ENCODE assay signal across 11 cellular contexts in the genomic region with DNA sequence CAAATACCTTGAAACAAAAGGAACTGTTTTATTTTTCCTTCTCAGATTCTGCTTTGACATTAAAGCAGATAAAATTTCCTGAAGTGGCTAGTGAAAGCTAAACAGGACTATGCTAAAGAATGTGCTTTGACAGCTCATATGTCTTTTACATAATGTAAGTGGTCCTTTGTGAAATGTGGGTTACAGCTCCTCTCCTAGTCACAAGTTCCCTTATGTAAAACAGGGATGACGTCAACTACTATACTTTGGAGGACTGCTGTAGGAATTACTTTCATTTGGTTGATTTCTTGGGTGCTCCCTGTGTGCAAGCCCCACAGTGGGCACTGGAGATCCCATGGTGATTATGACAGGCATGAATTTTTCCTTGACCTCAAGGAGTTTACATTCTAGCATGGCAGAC.
"Had no signal": no experiment of that assay in that cellular context is flagged by ENCODE, and none has a peak within 500 bp of the region (broad histone marks: within the 10 kb centered on the region; RNA-seq: fewer than 3 reads in every experiment).

No MANE protein-coding gene starts in this region.

- H3K27me3 ChIP-seq: esophagus squamous epithelium, stomach, vagina had no signal

- H3K36me3 ChIP-seq: stomach, vagina had no signal

- H2AFZ ChIP-seq: parathyroid adenoma had no signal

- H3K27ac ChIP-seq: esophagus squamous epithelium, parathyroid adenoma, skin epidermis, stomach, vagina had no signal

- DNase-seq: activated CD4-positive, alpha-beta memory T cell treated with anti-CD3 and anti-CD28 coated beads for 36 hours; activated effector memory CD4-positive, alpha-beta T cell treated with anti-CD3 and anti-CD28 coated beads, Interleukin-2, amount 50 U/mL, for 16 hours; activated T-cell treated with anti-CD3 and anti-CD28 coated beads, Interleukin-2, amount 50 U/mL, for 4 hours; amygdala; esophagus squamous epithelium; kidney glomerular epithelial cell; midbrain; stomach had no signal

- H3K4me3 ChIP-seq: esophagus squamous epithelium, skin epidermis, stomach, vagina had no signal

- ATAC-seq: activated T-cell treated with anti-CD3 and anti-CD28 coated beads, Interleukin-2, amount 50 U/mL, for 4 hours had no signal

- H3K79me2 ChIP-seq: parathyroid adenoma had no signal

- H3K4me1 ChIP-seq: vagina had no signal

- H3K9me3 ChIP-seq: esophagus squamous epithelium, stomach, vagina had no signal
